ENCODE assay signal across 8 cellular contexts in genomic region chr2:174697267-174697666, GRCh38.
DNase-seq lines count a peak whose midpoint lies in the region; ATAC-seq and TF ChIP-seq lines count a peak whose summit lies in the region.

No MANE protein-coding gene starts in this region.

- H3K36me3 ChIP-seq in upper lobe of left lung: no peaks in the 10 kb centered on the region

- TF ChIP-seq POLR2A in upper lobe of left lung (IDR thresholded peaks at IDR 0.05): no peak

- no peak overlapping the region for H3K4me3 Mint-ChIP-seq in nephron progenitor cell

- peak; percentile 89 for ATAC-seq in GM19452 (IDR thresholded peaks at IDR 0.05; ENCODE audit: unreplicated experiment)
- ATAC-seq in HG03460 (IDR thresholded peaks at IDR 0.05; ENCODE audit: unreplicated experiment): peak; percentile 93
- ATAC-seq in esophagus mucosa: peak; percentile 76
- peak; percentile 78 to 88 for ATAC-seq in upper lobe of left lung (ENCODE audit: low FRiP score in 2 of 2)

- H3K4me1 Mint-ChIP-seq in nephron progenitor cell: peaks cover 14% of the 10 kb centered on the region

- no peaks in the 10 kb centered on the region for H3K36me3 Mint-ChIP-seq in nephron progenitor cell (ENCODE audit: low read depth)

- peak; percentile 7 for DNase-seq in DMS153 (lab: John Stamatoyannopoulos, UW)
- peak; percentile 12 for DNase-seq in NOMO-1 treated with dmso at 0.1 percent for 144 hours (lab: John Stamatoyannopoulos, UW; ENCODE audit: unreplicated experiment)
- DNase-seq in activated CD8-positive, alpha-beta memory T cell treated with anti-CD3 and anti-CD28 coated beads, Interleukin-2, amount 50 U/mL, for 48 hours: peak; percentile 75
- peak; percentile 64 for DNase-seq in nephron progenitor cell
- peak in 1 of 2 donors; percentile 57 for DNase-seq in upper lobe of left lung

- no peak overlapping the region for H3K27ac Mint-ChIP-seq in nephron progenitor cell

- no peaks in the 10 kb centered on the region for H3K9me3 ChIP-seq in upper lobe of left lung

- peaks cover 13% of the 10 kb centered on the region for H3K27me3 Mint-ChIP-seq in nephron progenitor cell (ENCODE audit: low read depth, poor library complexity)

- no peaks in the 10 kb centered on the region for H3K4me1 ChIP-seq in upper lobe of left lung

- H3K4me3 ChIP-seq in upper lobe of left lung: no peak overlapping the region

- no peak overlapping the region for H3K27ac ChIP-seq in upper lobe of left lung

- H3K9me3 Mint-ChIP-seq in nephron progenitor cell: no peaks in the 10 kb centered on the region

- no peak for TF ChIP-seq EP300 in upper lobe of left lung (IDR thresholded peaks at IDR 0.05)

- WGBS in upper lobe of left lung, 2 donors: 0% methylated on average over 3 of the region's 3 CpGs

- no peaks in the 10 kb centered on the region for H3K27me3 ChIP-seq in upper lobe of left lung

- peak; percentile 70 for TF ChIP-seq CTCF in nephron progenitor cell (IDR thresholded peaks at IDR 0.05)
- TF ChIP-seq CTCF in upper lobe of left lung (IDR thresholded peaks at IDR 0.05): peak; percentile 35 to 71 (median 61)
